Comparison of ENCODE assay signal across 8 cellular contexts in the genomic region with DNA sequence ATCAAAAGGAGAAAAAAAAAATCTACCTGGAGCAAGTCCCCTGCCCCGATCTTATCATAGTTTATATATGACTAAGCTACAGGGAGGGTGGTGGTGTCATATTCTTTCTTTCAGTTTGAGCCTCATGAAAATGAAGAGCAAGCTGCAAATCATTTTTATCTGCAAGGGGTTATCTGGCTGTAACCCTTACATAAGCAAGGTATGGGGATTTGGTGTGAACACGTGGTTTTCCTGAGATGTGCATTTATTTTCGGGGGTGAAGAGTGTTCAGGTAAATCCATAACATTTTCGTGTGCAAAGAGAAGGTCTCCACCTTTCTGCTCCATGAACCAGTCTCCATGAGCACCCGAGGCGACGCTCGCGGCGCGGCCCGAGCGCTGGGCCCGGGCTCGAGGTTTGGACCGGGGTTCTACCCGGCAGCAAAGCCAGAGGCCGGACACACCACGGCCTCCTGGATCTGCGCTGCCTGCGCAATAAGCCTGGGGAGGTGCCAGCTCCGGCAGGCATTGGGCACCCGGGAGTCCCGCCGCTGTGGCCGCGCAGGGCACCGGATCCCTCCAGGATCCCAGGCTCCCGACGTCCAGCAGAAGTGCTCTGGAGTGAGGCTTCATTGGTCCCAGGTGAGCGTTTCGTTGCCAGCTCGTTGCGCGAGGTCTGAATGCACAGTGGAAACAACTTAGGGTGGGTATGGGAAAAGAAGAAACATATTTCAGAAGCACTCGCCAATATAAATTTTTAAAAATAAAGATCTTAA. TPM values are rescaled to one million over a fixed set of nuclear protein-coding genes. Genes with fewer than 3 reads are reported as not detected.
A peak's percentile ranks its signal among the peaks of the same experiment; 100 is the strongest.
DNase-seq lines count a peak whose midpoint lies in the region; ATAC-seq and FAIRE-seq lines count a peak whose summit lies in the region.

No MANE protein-coding gene starts in this region.

- peak; percentile 56 for FAIRE-seq in GM18507 (lab: Jason Lieb, UNC)

- H3K4me2 ChIP-seq in BLaER1: peak overlapping the region; percentile 68

- peak; percentile 36 for ATAC-seq in HG02938 (IDR thresholded peaks at IDR 0.05; ENCODE audit: unreplicated experiment)
- peak; percentile 77 to 78 for ATAC-seq in activated CD4-positive, CD25-positive, alpha-beta regulatory T cell treated with anti-CD3 and anti-CD28 coated beads, Interleukin-2, amount 50 U/mL, for 24 hours

- H3K4me1 ChIP-seq in BLaER1: peaks cover 11% of the 10 kb centered on the region; the same call in 1 of the 2 replicates

- DNase-seq in GM18507 (ENCODE audit: extremely low spot score, insufficient read length, low read depth): peak; percentile 20
- DNase-seq in NCI-H2029 treated with DMSO at 0.1 percent for 48 hours (lab: John Stamatoyannopoulos, UW): peak; percentile 44
- no peak for DNase-seq in epithelial cell of prostate (ENCODE audit: low read depth, low spot score)
- peak; percentile 87 for DNase-seq in middle frontal gyrus (ENCODE audit: extremely low spot score, low spot score)

- no peaks in the 10 kb centered on the region for H3K27me3 ChIP-seq in BLaER1

- H3K36me3 ChIP-seq in BLaER1: no peaks in the 10 kb centered on the region

- H3K4me3 ChIP-seq in BLaER1: peak overlapping the region; percentile 83

- H3K27ac ChIP-seq in BLaER1 (peak overlapping the region; percentile 42; the same call in 1 of the 2 replicates), epithelial cell of prostate (peak overlapping the region; percentile 83), temporal lobe (ENCODE audit: low read depth, low read length) (peak overlapping the region; percentile 94)

- no peaks in the 10 kb centered on the region for H3K9me3 ChIP-seq in BLaER1

- peak overlapping the region; percentile 82 for H3K9ac ChIP-seq in BLaER1

- no peaks in the 10 kb centered on the region for H4K20me1 ChIP-seq in BLaER1

RNA-seq across cellular contexts. Expression of gene GPD2, which starts 36.1 kb away (rescaled TPM):
- total RNA-seq in temporal lobe: 139 TPM

Comparison
In these comparisons a context has a peak if more than half of its experiments do, and no peak if none do; other contexts are left out.
1. H3K27ac ChIP-seq: peak in every context shown above with its lines; median percentile 94 in temporal lobe; 83 in epithelial cell of prostate; 42 in BLaER1.